Comparison of ENCODE assay signal across 24 cellular contexts in the genomic region with DNA sequence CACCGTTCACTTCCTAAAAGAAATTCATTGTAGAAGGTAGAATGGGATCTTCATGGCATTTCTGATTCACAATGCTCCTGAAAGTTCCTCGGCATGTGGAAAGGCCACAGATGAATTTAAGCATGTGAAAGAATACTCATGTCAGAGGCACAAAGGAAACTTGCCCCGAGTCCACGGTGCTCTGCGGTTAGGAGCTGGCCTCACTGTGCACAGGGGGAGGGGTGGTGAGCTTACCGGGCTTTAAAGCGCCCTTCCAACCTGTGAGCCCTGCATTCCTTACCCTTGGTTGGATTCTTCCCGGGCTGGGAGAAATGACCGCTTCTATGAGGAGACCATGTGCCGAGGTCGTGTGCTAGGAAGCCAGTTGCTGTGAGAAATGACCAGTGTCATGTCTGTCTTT. TPM values are rescaled to one million over a fixed set of nuclear protein-coding genes. Genes with fewer than 3 reads are reported as not detected.
A peak's percentile ranks its signal among the peaks of the same experiment; 100 is the strongest.
DNase-seq lines count a peak whose midpoint lies in the region; ATAC-seq, FAIRE-seq and TF ChIP-seq lines count a peak whose summit lies in the region.
"Had no signal": no experiment of that assay in that cellular context is flagged by ENCODE, and none has a peak within 500 bp of the region (broad histone marks: within the 10 kb centered on the region; RNA-seq: fewer than 3 reads in every experiment).

No MANE protein-coding gene starts in this region.

- BruUV-seq in endothelial cell of umbilical vein (replicated peaks; lab: Mats Ljungman, UMichigan), result no TSS peak

- no peak for TF ChIP-seq CTCF in endothelial cell of umbilical vein (IDR thresholded peaks at IDR 0.05; ENCODE audit: extremely low read depth in 1 of 2, insufficient read depth in 1 of 2, low read depth in 1 of 2, low read length in 2 of 2)
- TF ChIP-seq CTCF in osteoblast (IDR thresholded peaks at IDR 0.05; ENCODE audit: extremely low read depth, low read depth, low read length), result no peak

- peaks cover 15% of the 10 kb centered on the region for H3K4me1 Mint-ChIP-seq in activated T-cell treated with anti-CD3 and anti-CD28 coated beads, Interleukin-2, amount 50 U/mL, for 72 hours (ENCODE audit: low read depth)

- CTCF ChIA-PET in endothelial cell of umbilical vein (lab: Charles Lee), result interaction anchor here (1.0 kb wide), 1 partner anchor 168 kb away, joined by 4 read pairs; no protein-coding TSS in a partner anchor

- DNase-seq in ELF-1 (ENCODE audit: low read depth, low spot score) (peak; percentile 56), SK-MEL-5 (ENCODE audit: low read depth, low spot score) (peak; percentile 23), endothelial cell of umbilical vein (ENCODE audit: low read depth, low spot score) (no peak), renal cortical epithelial cell (ENCODE audit: low read depth) (peak; percentile 29), osteoblast (ENCODE audit: insufficient read length, low spot score, missing footprints) (no peak), SKM-1 treated with dmso at 0.1 percent for 144 hours (lab: John Stamatoyannopoulos, UW; ENCODE audit: unreplicated experiment) (no peak)
- DNase-seq in activated T-cell treated with anti-CD3 and anti-CD28 coated beads, Interleukin-2, amount 50 U/mL, for 72 hours, result no peak
- DNase-seq: ACHN; AML-193; Caco-2; CD4-positive, CD25-positive, alpha-beta regulatory T cell; DMS153; EL; H7; NCI-H1417 treated with DMSO at 0.1 percent for 48 hours; NCI-H2029; NCI-H2171; NCI-H446; OCI-M1 had no signal

- H3K27ac Mint-ChIP-seq in activated T-cell treated with anti-CD3 and anti-CD28 coated beads, Interleukin-2, amount 50 U/mL, for 72 hours, result no peak overlapping the region

- H3K27me3 ChIP-seq in endothelial cell of umbilical vein (ENCODE audit: control insufficient read depth in 2 of 2, insufficient read depth in 2 of 2, low read length in 2 of 2) (no peaks in the 10 kb centered on the region), osteoblast (ENCODE audit: insufficient read depth, low read length) (peaks cover 5% of the 10 kb centered on the region)
- H3K27me3 ChIP-seq: SJCRH30 had no signal

- H3K4me3 ChIP-seq in endothelial cell of umbilical vein (replicated peaks in 1 of 3; ENCODE audit: insufficient read depth in 1 of 3, low read depth in 1 of 3, low read length in 3 of 3) (no peak overlapping the region), osteoblast (ENCODE audit: insufficient read depth, low read length) (no peak overlapping the region)
- H3K4me3 ChIP-seq: SJCRH30 had no signal

- H3K4me2 ChIP-seq in endothelial cell of umbilical vein (ENCODE audit: insufficient read depth, low read length) (no peak overlapping the region), osteoblast (ENCODE audit: insufficient read depth, low read length) (no peak overlapping the region)

- no peak overlapping the region for H2AFZ ChIP-seq in endothelial cell of umbilical vein (ENCODE audit: low read depth, low read length)
- H2AFZ ChIP-seq in osteoblast (ENCODE audit: low read length), result no peak overlapping the region

- H4K20me1 ChIP-seq in endothelial cell of umbilical vein (replicated peaks; ENCODE audit: control insufficient read depth, extremely low read depth, insufficient read depth, low read length), result no peaks in the 10 kb centered on the region
- H4K20me1 ChIP-seq in osteoblast (ENCODE audit: insufficient read depth, low read length), result no peaks in the 10 kb centered on the region

- H3K79me2 ChIP-seq in endothelial cell of umbilical vein (ENCODE audit: control insufficient read depth, insufficient read depth, low read length) (no peaks in the 10 kb centered on the region), osteoblast (ENCODE audit: insufficient read depth, low read length) (no peaks in the 10 kb centered on the region)

- ATAC-seq in activated T-cell treated with anti-CD3 and anti-CD28 coated beads, Interleukin-2, amount 50 U/mL, for 72 hours (replicated peaks in 1 of 2), result no peak

- H3K27me3 Mint-ChIP-seq in activated T-cell treated with anti-CD3 and anti-CD28 coated beads, Interleukin-2, amount 50 U/mL, for 72 hours (ENCODE audit: low read depth), result peaks cover 16% of the 10 kb centered on the region
- H3K27me3 Mint-ChIP-seq: CD4-positive, CD25-positive, alpha-beta regulatory T cell had no signal

- dilution Hi-C loops in endothelial cell of umbilical vein (cut with MboI; ENCODE audit: extremely low pct_ligation_motif_present, low sequenced_read_pairs), result no loop called here

- H3K9me1 ChIP-seq in endothelial cell of umbilical vein (replicated peaks; ENCODE audit: control insufficient read depth, extremely low read depth, insufficient read depth, low read length), result no peaks in the 10 kb centered on the region

- no peaks in the 10 kb centered on the region for H3K9me3 ChIP-seq in endothelial cell of umbilical vein (replicated peaks; ENCODE audit: control insufficient read depth, insufficient read depth, low read length)
- no peaks in the 10 kb centered on the region for H3K9me3 ChIP-seq in osteoblast (ENCODE audit: low read depth, low read length)
- H3K9me3 ChIP-seq: Caco-2, SJCRH30 had no signal

- H3K4me1 ChIP-seq in endothelial cell of umbilical vein (ENCODE audit: control insufficient read depth, extremely low read depth, insufficient read depth, low read length) (no peaks in the 10 kb centered on the region), osteoblast (ENCODE audit: insufficient read depth, low read length) (no peaks in the 10 kb centered on the region)
- H3K4me1 ChIP-seq: Caco-2, SJCRH30 had no signal

- H3K36me3 Mint-ChIP-seq in activated T-cell treated with anti-CD3 and anti-CD28 coated beads, Interleukin-2, amount 50 U/mL, for 72 hours (ENCODE audit: insufficient read depth in 2 of 2), result no peaks in the 10 kb centered on the region
- H3K36me3 Mint-ChIP-seq: CD4-positive, CD25-positive, alpha-beta regulatory T cell had no signal

- no peak overlapping the region for H3K4me3 Mint-ChIP-seq in activated T-cell treated with anti-CD3 and anti-CD28 coated beads, Interleukin-2, amount 50 U/mL, for 72 hours
- H3K4me3 Mint-ChIP-seq: CD4-positive, CD25-positive, alpha-beta regulatory T cell had no signal

- in situ Hi-C loops in SK-MEL-5 (cut with HindIII; ENCODE audit: low pct_unique_long_range_greater_than_20kb, low sequenced_read_pairs), result no loop called here

- no peaks in the 10 kb centered on the region for H3K36me3 ChIP-seq in endothelial cell of umbilical vein (ENCODE audit: control insufficient read depth in 2 of 2, extremely low read depth in 1 of 2, insufficient read depth in 2 of 2, low read length in 2 of 2)
- H3K36me3 ChIP-seq in osteoblast (ENCODE audit: insufficient read depth, low read length), result no peaks in the 10 kb centered on the region
- H3K36me3 ChIP-seq: SJCRH30 had no signal

- FAIRE-seq in endothelial cell of umbilical vein (lab: Jason Lieb, UNC), result peak; percentile 52
- FAIRE-seq: HTR-8/SVneo had no signal

- no peak for TF ChIP-seq POLR2A in endothelial cell of umbilical vein (IDR thresholded peaks at IDR 0.05; ENCODE audit: low read depth, low read length)

- no peak overlapping the region for H3K9ac ChIP-seq in endothelial cell of umbilical vein (replicated peaks; ENCODE audit: extremely low read depth, insufficient read depth, low read length)

- H3K27ac ChIP-seq in endothelial cell of umbilical vein (ENCODE audit: insufficient read depth, low read depth, low read length) (no peak overlapping the region), osteoblast (ENCODE audit: low read depth, low read length) (no peak overlapping the region)
- H3K27ac ChIP-seq: HL-60, RWPE1, SJCRH30 had no signal

- H3K9me3 Mint-ChIP-seq in activated T-cell treated with anti-CD3 and anti-CD28 coated beads, Interleukin-2, amount 50 U/mL, for 72 hours, result no peaks in the 10 kb centered on the region
- H3K9me3 Mint-ChIP-seq: CD4-positive, CD25-positive, alpha-beta regulatory T cell had no signal

- intact Hi-C loops in endothelial cell of umbilical vein (cut with micrococcal nuclease), result no loop called here

- POLR2A ChIA-PET in endothelial cell of umbilical vein (lab: Charles Lee), result no interaction called here

RNA-seq across cellular contexts. Expression of gene TKTL1, which starts 9.3 kb away (rescaled TPM):
- 0.42 TPM in 1 of 2 replicates, not detected in the other for total RNA-seq in SK-MEL-5 (2014; rRNA removed; shearing (Covaris generic))
- 0.07 and 0.27 TPM in 2 replicates for polyA plus RNA-seq in SK-MEL-5 (2015; cell fraction: cytosol; rRNA removed)
- 0.44 and 0.73 TPM in 2 replicates for polyA plus RNA-seq in SK-MEL-5 (2015; cell fraction: nucleus; rRNA removed)
- total RNA-seq in endothelial cell of umbilical vein (not detected in 2 replicates), renal cortical epithelial cell (not detected in 2 replicates), osteoblast (not detected in 2 replicates)
- polyA plus RNA-seq in endothelial cell of umbilical vein, result 0.03 TPM in 1 of 2 replicates, not detected in the other
- not detected in 2 replicates for polyA plus RNA-seq in endothelial cell of umbilical vein (2011; cell fraction: cytosol; rRNA removed)
- not detected in 2 replicates for polyA plus RNA-seq in endothelial cell of umbilical vein (2011; cell fraction: nucleus; rRNA removed)
- polyA plus RNA-seq in endothelial cell of umbilical vein (2012), result 0.07 TPM in 1 of 2 replicates, not detected in the other
- not detected in 2 replicates for polyA minus RNA-seq in endothelial cell of umbilical vein
- not detected for polyA minus RNA-seq in endothelial cell of umbilical vein (2011; cell fraction: cytosol; rRNA and poly(A)+ RNA removed)
- polyA minus RNA-seq in endothelial cell of umbilical vein (2011; cell fraction: nucleus; rRNA and poly(A)+ RNA removed), result not detected in 2 replicates
- under 1 TPM; 0.65 to 0.74 TPM for total RNA-seq in activated T-cell treated with anti-CD3 and anti-CD28 coated beads, Interleukin-2, amount 50 U/mL, for 72 hours
- total RNA-seq: Caco-2 had no signal

RNA-seq across cellular contexts. Expression of gene TEX28, which starts 10.0 kb away (rescaled TPM):
- not detected in 2 replicates for total RNA-seq in SK-MEL-5 (2014; rRNA removed; shearing (Covaris generic))
- not detected in 2 replicates for polyA plus RNA-seq in SK-MEL-5 (2015; cell fraction: cytosol; rRNA removed)
- not detected in 2 replicates for polyA plus RNA-seq in SK-MEL-5 (2015; cell fraction: nucleus; rRNA removed)
- not detected in 2 replicates for total RNA-seq in endothelial cell of umbilical vein
- polyA plus RNA-seq in endothelial cell of umbilical vein, result not detected in 2 replicates
- polyA plus RNA-seq in endothelial cell of umbilical vein (2011; cell fraction: cytosol; rRNA removed), result not detected in 2 replicates
- not detected in 2 replicates for polyA plus RNA-seq in endothelial cell of umbilical vein (2011; cell fraction: nucleus; rRNA removed)
- not detected in 2 replicates for polyA plus RNA-seq in endothelial cell of umbilical vein (2012)
- not detected in 2 replicates for polyA minus RNA-seq in endothelial cell of umbilical vein
- polyA minus RNA-seq in endothelial cell of umbilical vein (2011; cell fraction: cytosol; rRNA and poly(A)+ RNA removed), result not detected
- not detected in 2 replicates for polyA minus RNA-seq in endothelial cell of umbilical vein (2011; cell fraction: nucleus; rRNA and poly(A)+ RNA removed)
- not detected in 2 replicates for total RNA-seq in renal cortical epithelial cell
- not detected for total RNA-seq in activated T-cell treated with anti-CD3 and anti-CD28 coated beads, Interleukin-2, amount 50 U/mL, for 72 hours
- total RNA-seq in osteoblast, result not detected in 2 replicates
- total RNA-seq: Caco-2; CD4-positive, CD25-positive, alpha-beta regulatory T cell; H7; SJCRH30 had no signal
- polyA plus RNA-seq: CD4-positive, CD25-positive, alpha-beta regulatory T cell; IgD-negative memory B cell had no signal

RNA-seq across cellular contexts. Expression of gene OPN1MW3, which starts 47.5 kb away (rescaled TPM):
- not detected in 2 replicates for total RNA-seq in SK-MEL-5 (2014; rRNA removed; shearing (Covaris generic))
- polyA plus RNA-seq in SK-MEL-5 (2015; cell fraction: cytosol; rRNA removed), result not detected in 2 replicates
- polyA plus RNA-seq in SK-MEL-5 (2015; cell fraction: nucleus; rRNA removed), result not detected in 2 replicates
- total RNA-seq in endothelial cell of umbilical vein, result not detected in 2 replicates
- polyA plus RNA-seq in endothelial cell of umbilical vein, result not detected in 2 replicates
- not detected in 2 replicates for polyA plus RNA-seq in endothelial cell of umbilical vein (2011; cell fraction: cytosol; rRNA removed)
- polyA plus RNA-seq in endothelial cell of umbilical vein (2011; cell fraction: nucleus; rRNA removed), result not detected in 2 replicates
- polyA plus RNA-seq in endothelial cell of umbilical vein (2012), result not detected in 2 replicates
- polyA minus RNA-seq in endothelial cell of umbilical vein, result not detected in 2 replicates
- not detected for polyA minus RNA-seq in endothelial cell of umbilical vein (2011; cell fraction: cytosol; rRNA and poly(A)+ RNA removed)
- not detected in 2 replicates for polyA minus RNA-seq in endothelial cell of umbilical vein (2011; cell fraction: nucleus; rRNA and poly(A)+ RNA removed)
- not detected in 2 replicates for total RNA-seq in renal cortical epithelial cell
- total RNA-seq in activated T-cell treated with anti-CD3 and anti-CD28 coated beads, Interleukin-2, amount 50 U/mL, for 72 hours, result not detected
- total RNA-seq in osteoblast, result not detected in 2 replicates
- total RNA-seq: Caco-2; CD4-positive, CD25-positive, alpha-beta regulatory T cell; H7; SJCRH30 had no signal
- polyA plus RNA-seq: CD4-positive, CD25-positive, alpha-beta regulatory T cell; IgD-negative memory B cell had no signal

Comparison
In these comparisons a context has a peak if more than half of its experiments do, and no peak if none do; other contexts are left out.
1. DNase-seq: peak in ELF-1 (single experiment), SK-MEL-5 (single experiment) and renal cortical epithelial cell (single experiment); none in endothelial cell of umbilical vein (single experiment), activated T-cell treated with anti-CD3 and anti-CD28 coated beads, Interleukin-2, amount 50 U/mL, for 72 hours (0 of 2), osteoblast (single experiment) and SKM-1 treated with dmso at 0.1 percent for 144 hours (single experiment).